In the genomic region with DNA sequence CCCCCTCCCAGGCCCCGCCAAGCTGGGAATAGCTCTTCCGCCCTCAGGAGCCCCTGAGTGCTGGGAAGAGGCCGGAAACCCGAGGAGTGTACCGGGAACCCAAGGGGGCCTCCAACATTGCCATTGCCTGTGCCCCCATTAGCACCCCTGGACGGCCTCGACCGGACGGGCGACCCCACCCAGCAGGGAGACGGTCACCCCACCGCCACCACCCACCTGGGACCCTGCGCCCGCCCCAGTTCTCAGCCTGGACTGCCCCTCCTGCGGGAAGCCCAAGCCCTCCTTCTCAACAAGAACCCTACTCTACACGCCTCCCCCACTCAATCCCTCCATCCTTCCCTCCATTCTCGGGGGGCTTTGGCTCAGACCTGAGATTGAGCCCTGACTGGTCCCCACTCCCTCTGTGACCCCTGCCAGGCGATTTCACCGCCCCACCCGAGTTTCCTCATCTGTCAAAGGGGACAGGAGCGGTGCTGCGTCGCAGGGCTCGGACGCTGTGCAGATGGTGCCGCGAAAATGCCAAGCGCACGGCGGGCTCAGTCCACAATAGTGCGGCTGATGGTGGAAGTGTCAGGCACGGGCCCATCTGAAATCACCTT, we compare ENCODE assay signal across 8 cellular contexts. TPM values are rescaled to one million over a fixed set of nuclear protein-coding genes. Genes with fewer than 3 reads are reported as not detected.
DNase-seq lines count a peak whose midpoint lies in the region; ATAC-seq and TF ChIP-seq lines count a peak whose summit lies in the region.

No MANE protein-coding gene starts in this region.

- no peak for TF ChIP-seq POLR2A in heart left ventricle (IDR thresholded peaks at IDR 0.05)
- TF ChIP-seq POLR2A in vagina (IDR thresholded peaks at IDR 0.05): no peak

- H3K4me1 ChIP-seq in heart left ventricle (peaks cover 0 to 74% (median 51%) of the 10 kb centered on the region in 12 donors), mesendoderm (ENCODE audit: control insufficient read depth, low read depth, low read length) (peaks cover 20% of the 10 kb centered on the region), vagina (peaks cover 67% of the 10 kb centered on the region)

- H3K56ac ChIP-seq in mesendoderm (ENCODE audit: low read length): peak overlapping the region; percentile 92

- no peak overlapping the region for H2BK15ac ChIP-seq in mesendoderm (replicated peaks; ENCODE audit: low read depth)

- intact Hi-C loops in heart left ventricle (cut with DNase I): loop anchor here in 5 of 10 donors (5.0 kb wide), 1 partner anchor 70 kb away; the partner anchor contains the start of genes PMM2 (in 5 of the 5) and TMEM186 (in 5 of the 5)
- intact Hi-C loops in cardiac septum (cut with DNase I): loop anchor here (5.0 kb wide), 1 partner anchor 70 kb away; the partner anchor contains the start of genes PMM2 and TMEM186
- intact Hi-C loops in vagina (cut with DNase I): no loop called here

- no peak overlapping the region for H3K4ac ChIP-seq in mesendoderm (ENCODE audit: low read depth, low read length)

- peak overlapping the region; percentile 8 for H2AK5ac ChIP-seq in mesendoderm (ENCODE audit: low read length)

- H3K4me3 Mint-ChIP-seq in brain: peak overlapping the region; percentile 93 to 97 (median 95)

- no peaks in the 10 kb centered on the region for H3K27me3 ChIP-seq in heart left ventricle
- no peaks in the 10 kb centered on the region for H3K27me3 ChIP-seq in mesendoderm (ENCODE audit: insufficient read depth, low read length, poor library complexity)
- no peaks in the 10 kb centered on the region for H3K27me3 ChIP-seq in vagina

- H3K4me1 Mint-ChIP-seq in brain: peaks cover 68% of the 10 kb centered on the region

- H2BK120ac ChIP-seq in mesendoderm (ENCODE audit: low read depth, low read length): no peak overlapping the region

- peak in 1 of 5 donors; percentile 55 for DNase-seq in heart left ventricle
- DNase-seq in cardiac septum (ENCODE audit: low spot score): no peak
- no peak for DNase-seq in mesendoderm
- no peak for DNase-seq in vagina (ENCODE audit: extremely low spot score in 2 of 2)
- DNase-seq in AG08395 (ENCODE audit: low spot score): no peak
- no peak for DNase-seq in SKM-1 treated with dmso at 0.1 percent for 144 hours (lab: John Stamatoyannopoulos, UW; ENCODE audit: unreplicated experiment)
- no peak for DNase-seq in 8988T

- WGBS in heart left ventricle, 4 donors: 14 to 24% (median 18%) methylated on average over 27 to 32 of the region's 32 CpGs
- no CpG with 5 or more reads among the region's 32 CpGs for WGBS in mesendoderm (ENCODE audit: extremely low coverage, insufficient coverage, low lambda C conversion rate)

- H3K27ac Mint-ChIP-seq in brain: peak overlapping the region; percentile 93 to 99 (median 98)

- H3K9me3 Mint-ChIP-seq in brain: no peaks in the 10 kb centered on the region

- peaks cover 15% of the 10 kb centered on the region for H3K27me3 Mint-ChIP-seq in brain

- peaks cover 24% of the 10 kb centered on the region for H3K79me1 ChIP-seq in mesendoderm (ENCODE audit: low read length)

- H3K4me3 ChIP-seq in heart left ventricle (peak overlapping the region; percentile 60 to 97 (median 74)), mesendoderm (ENCODE audit: low read length) (peak overlapping the region; percentile 22), vagina (peak overlapping the region; percentile 63 to 64)

- TF ChIP-seq CTCF in heart left ventricle (IDR thresholded peaks at IDR 0.05): no peak
- no peak for TF ChIP-seq CTCF in brain (conservative IDR thresholded peaks at IDR 0.05)
- no peak for TF ChIP-seq CTCF in vagina (IDR thresholded peaks at IDR 0.05)

- H3K36me3 Mint-ChIP-seq in brain: peaks cover 11% of the 10 kb centered on the region

- H3K9me3 ChIP-seq in heart left ventricle: no peaks in the 10 kb centered on the region
- H3K9me3 ChIP-seq in vagina: no peaks in the 10 kb centered on the region

- ATAC-seq in heart left ventricle: peak in 1 of 4 donors; percentile 2

- no peak overlapping the region for H4K5ac ChIP-seq in mesendoderm (ENCODE audit: low read length)

- peaks cover 57% of the 10 kb centered on the region for H3K79me2 ChIP-seq in mesendoderm (ENCODE audit: control insufficient read depth, insufficient read depth, low read length)

- peak overlapping the region; percentile 11 for H3K18ac ChIP-seq in mesendoderm (ENCODE audit: low read length)

- H3K36me3 ChIP-seq in heart left ventricle: no peaks in the 10 kb centered on the region
- H3K36me3 ChIP-seq in mesendoderm (ENCODE audit: control insufficient read depth, insufficient read depth, low read length): no peaks in the 10 kb centered on the region
- H3K36me3 ChIP-seq in vagina: no peaks in the 10 kb centered on the region

- peak overlapping the region; percentile 17 for H2BK5ac ChIP-seq in mesendoderm (ENCODE audit: low read length)

- H3K27ac ChIP-seq in heart left ventricle (peak overlapping the region; percentile 28 to 95 (median 90)), mesendoderm (ENCODE audit: low read depth, low read length) (peak overlapping the region; percentile 96), vagina (peak overlapping the region; percentile 86)

- peak overlapping the region; percentile 83 for H3K23ac ChIP-seq in mesendoderm (ENCODE audit: low read length)

- peak overlapping the region; percentile 98 for H3K9ac ChIP-seq in mesendoderm (ENCODE audit: low read length)

- peak overlapping the region; percentile 100 for H3K4me2 ChIP-seq in mesendoderm (ENCODE audit: low read length)

- no peak overlapping the region for H4K8ac ChIP-seq in mesendoderm (ENCODE audit: low read depth, low read length)

RNA-seq across cellular contexts. Expression of gene CARHSP1, which starts 1.8 kb away (rescaled TPM):
- total RNA-seq in heart left ventricle (10 to 100 TPM; 20.0 to 62.4 (median 29.0) TPM), cardiac septum (21.6 TPM), vagina (125 TPM)
- polyA plus RNA-seq in heart left ventricle (10 to 100 TPM; 33.4 to 58.0 TPM), brain (ENCODE audit: insufficient read depth, low read depth, low replicate concordance) (407 TPM)
- polyA plus RNA-seq in mesendoderm (2013, experiment 1 of 2): 81.0 TPM
- polyA plus RNA-seq in mesendoderm (2013, experiment 2 of 2): 79.6 TPM

RNA-seq across cellular contexts. Expression of gene LITAFD, which starts 15.2 kb away (rescaled TPM):
- total RNA-seq in heart left ventricle (not detected), cardiac septum (not detected), vagina (not detected)
- polyA plus RNA-seq in heart left ventricle (not detected), brain (ENCODE audit: insufficient read depth, low read depth, low replicate concordance) (not detected)
- not detected for polyA plus RNA-seq in mesendoderm (2013, experiment 1 of 2)
- polyA plus RNA-seq in mesendoderm (2013, experiment 2 of 2): not detected

Comparison
In these comparisons a context has a peak if more than half of its experiments do, and no peak if none do; other contexts are left out.
1. H3K4me3 ChIP-seq: peak in every context shown above with its lines; median percentile 74 in heart left ventricle; 64 in vagina; 22 in mesendoderm.